Comparison of ENCODE assay signal across 9 cellular contexts in genomic region chr6:108946695-108947094, GRCh38.
A peak's percentile ranks its signal among the peaks of the same experiment; 100 is the strongest.
DNase-seq lines count a peak whose midpoint lies in the region; ATAC-seq and TF ChIP-seq lines count a peak whose summit lies in the region.
"Had no signal": no experiment of that assay in that cellular context is flagged by ENCODE, and none has a peak within 500 bp of the region (broad histone marks: within the 10 kb centered on the region; RNA-seq: fewer than 3 reads in every experiment).

No MANE protein-coding gene starts in this region.

- H3K4me2 ChIP-seq in BLaER1 (peak overlapping the region; percentile 81), parathyroid adenoma (ENCODE audit: low read length) (peak overlapping the region; percentile 57)

- 19 to 23% methylated on average over 2 to 3 of the region's 3 CpGs for WGBS in gastroesophageal sphincter (ENCODE audit: low coverage in 1 of 2), 2 donors

- H3K4me3 ChIP-seq in BLaER1, result no peak overlapping the region
- H3K4me3 ChIP-seq in adipocyte (ENCODE audit: low read length), result peak overlapping the region; percentile 70
- H3K4me3 ChIP-seq in gastroesophageal sphincter, result no peak overlapping the region
- peak overlapping the region; percentile 38 for H3K4me3 ChIP-seq in parathyroid adenoma (ENCODE audit: low read depth, low read length)

- no peaks in the 10 kb centered on the region for H3K9me3 ChIP-seq in BLaER1
- no peaks in the 10 kb centered on the region for H3K9me3 ChIP-seq in adipocyte (ENCODE audit: control insufficient read depth, low read length)
- H3K9me3 ChIP-seq in gastroesophageal sphincter, result no peaks in the 10 kb centered on the region
- no peaks in the 10 kb centered on the region for H3K9me3 ChIP-seq in parathyroid adenoma (ENCODE audit: control insufficient read depth, low read length)

- ATAC-seq in gastroesophageal sphincter, result no peak

- peak overlapping the region; percentile 73 for H2AFZ ChIP-seq in parathyroid adenoma

- H3K9ac ChIP-seq in BLaER1 (no peak overlapping the region), adipocyte (ENCODE audit: low read length) (peak overlapping the region; percentile 78), parathyroid adenoma (no peak overlapping the region)

- TF ChIP-seq CTCF in gastroesophageal sphincter (IDR thresholded peaks at IDR 0.05), result no peak
- no peak for TF ChIP-seq CTCF in parathyroid adenoma (IDR thresholded peaks at IDR 0.05)

- no peak for TF ChIP-seq EP300 in gastroesophageal sphincter (IDR thresholded peaks at IDR 0.05)

- H3K27ac ChIP-seq in BLaER1, result no peak overlapping the region
- H3K27ac ChIP-seq in gastroesophageal sphincter, result peak overlapping the region; percentile 87 to 93 (median 90)
- H3K27ac ChIP-seq in parathyroid adenoma, result peak overlapping the region; percentile 97

- TF ChIP-seq POLR2A in gastroesophageal sphincter (IDR thresholded peaks at IDR 0.05), result no peak

- H3K27me3 ChIP-seq in BLaER1, result no peaks in the 10 kb centered on the region
- H3K27me3 ChIP-seq in adipocyte (replicated peaks; ENCODE audit: control insufficient read depth, insufficient read depth, low read length), result no peaks in the 10 kb centered on the region
- no peaks in the 10 kb centered on the region for H3K27me3 ChIP-seq in gastroesophageal sphincter
- no peaks in the 10 kb centered on the region for H3K27me3 ChIP-seq in parathyroid adenoma (ENCODE audit: control insufficient read depth, insufficient read depth, low read length)

- H3K4me1 ChIP-seq in BLaER1 (peaks cover 81% of the 10 kb centered on the region), adipocyte (ENCODE audit: control insufficient read depth, insufficient read depth, low read length) (peaks cover 57% of the 10 kb centered on the region), gastroesophageal sphincter (peaks cover 26 to 82% (median 49%) of the 10 kb centered on the region in 3 donors), parathyroid adenoma (peaks cover 74% of the 10 kb centered on the region)

- H3K79me2 ChIP-seq in parathyroid adenoma, result no peaks in the 10 kb centered on the region

- H3K36me3 ChIP-seq in BLaER1 (no peaks in the 10 kb centered on the region), adipocyte (ENCODE audit: control insufficient read depth, insufficient read depth, low read length, severe bottlenecking) (no peaks in the 10 kb centered on the region), gastroesophageal sphincter (no peaks in the 10 kb centered on the region), parathyroid adenoma (ENCODE audit: control insufficient read depth, insufficient read depth, low read length) (no peaks in the 10 kb centered on the region)

- DNase-seq in adipocyte (ENCODE audit: low read depth) (peak; percentile 11), NCI-H2029 treated with DMSO at 0.1 percent for 48 hours (lab: John Stamatoyannopoulos, UW) (no peak), DMS53 treated with DMSO at 0.1 percent for 48 hours (lab: John Stamatoyannopoulos, UW; ENCODE audit: unreplicated experiment) (no peak), dedifferentiated amniotic fluid mesenchymal stem cell (ENCODE audit: extremely low spot score) (no peak)
- DNase-seq in stimulated activated CD4-positive, alpha-beta T cell treated with anti-CD3 and anti-CD28 coated beads, Interleukin-12 subunit alpha, Interleukin-12 subunit beta, amount 100 ng/mL, for 4 hours, result no peak
- DNase-seq: activated CD4-positive, CD25-positive, alpha-beta regulatory T cell treated with anti-CD3 and anti-CD28 coated beads, Interleukin-2, amount 50 U/mL, for 72 hours had no signal

- H4K20me1 ChIP-seq in BLaER1, result no peaks in the 10 kb centered on the region

Comparison
In these comparisons a context has a peak if more than half of its experiments do, and no peak if none do; other contexts are left out.
1. H3K4me3 ChIP-seq: peak in adipocyte (single experiment) and parathyroid adenoma (single experiment); none in BLaER1 (single experiment) and gastroesophageal sphincter (0 of 2).